Comparison of ENCODE assay signal across 13 cellular contexts in genomic region chr5:150613991-150614650, GRCh38. TPM values are rescaled to one million over a fixed set of nuclear protein-coding genes. Genes with fewer than 3 reads are reported as not detected.
DNase-seq lines count a peak whose midpoint lies in the region; ATAC-seq and TF ChIP-seq lines count a peak whose summit lies in the region.
"Had no signal": no experiment of that assay in that cellular context is flagged by ENCODE, and none has a peak within 500 bp of the region (broad histone marks: within the 10 kb centered on the region; RNA-seq: fewer than 3 reads in every experiment).

No MANE protein-coding gene starts in this region.

- H3K36me3 ChIP-seq in cardiac muscle cell (no peaks in the 10 kb centered on the region), gastrocnemius medialis (no peaks in the 10 kb centered on the region)
- H3K36me3 ChIP-seq: SJSA1 had no signal

- H3K27ac ChIP-seq in VCaP: no peak overlapping the region
- no peak overlapping the region for H3K27ac ChIP-seq in cardiac muscle cell
- peak overlapping the region; percentile 94 to 98 (median 97) for H3K27ac ChIP-seq in gastrocnemius medialis
- H3K27ac ChIP-seq: SJSA1 had no signal

- no peaks in the 10 kb centered on the region for H3K9me3 ChIP-seq in cardiac muscle cell (ENCODE audit: low read depth)
- no peaks in the 10 kb centered on the region for H3K9me3 ChIP-seq in gastrocnemius medialis
- H3K9me3 ChIP-seq: mucosa of descending colon, SJSA1 had no signal

- in situ Hi-C loops in gastrocnemius medialis (cut with MboI; ENCODE audit: low sequenced_read_pairs in 4 of 4): no loop called here

- DNase-seq in cardiac muscle cell (ENCODE audit: low read depth in 1 of 2, low spot score in 1 of 2): no peak
- DNase-seq in gastrocnemius medialis: no peak
- DNase-seq in midbrain (lab: John Stamatoyannopoulos, UW): no peak
- DNase-seq in stimulated activated CD8-positive, alpha-beta memory T cell treated with anti-CD3 and anti-CD28 coated beads, Interleukin-4, amount 100 ng/mL, for 48 hours: no peak
- no peak for DNase-seq in activated CD8-positive, alpha-beta memory T cell treated with anti-CD3 and anti-CD28 coated beads for 24 hours
- no peak for DNase-seq in NCI-H2081 (lab: John Stamatoyannopoulos, UW)
- DNase-seq: CD8-positive, alpha-beta T cell; hippocampal formation had no signal

- TF ChIP-seq CTCF in GM12874 (IDR thresholded peaks at IDR 0.05; ENCODE audit: insufficient read depth, low read depth, low read length) (peak; percentile 17; the same call in 1 of the 2 replicates), VCaP (conservative IDR thresholded peaks at IDR 0.05) (0 out of 2 replicates have a peak, but pooled peaks have one; percentile 24), cardiac muscle cell (IDR thresholded peaks at IDR 0.05; ENCODE audit: low read depth, low read length) (peak; percentile 35), gastrocnemius medialis (IDR thresholded peaks at IDR 0.05 in 4 of 5, conservative IDR thresholded peaks at IDR 0.05 in 1 of 5) (no peak)

- H3K27me3 ChIP-seq in cardiac muscle cell: no peaks in the 10 kb centered on the region
- H3K27me3 ChIP-seq in gastrocnemius medialis: no peaks in the 10 kb centered on the region
- H3K27me3 ChIP-seq: SJSA1 had no signal

- TF ChIP-seq POLR2A in gastrocnemius medialis (IDR thresholded peaks at IDR 0.05): no peak

- H3K4me3 ChIP-seq in cardiac muscle cell (no peak overlapping the region), gastrocnemius medialis (no peak overlapping the region)
- H3K4me3 ChIP-seq: mucosa of descending colon, SJSA1 had no signal

- intact Hi-C loops in gastrocnemius medialis (cut with DNase I; ENCODE audit: low total_unique reads): loop anchor here (5.0 kb wide), 1 partner anchor 43 kb away; no protein-coding TSS in a partner anchor

- H3K4me1 ChIP-seq in cardiac muscle cell (ENCODE audit: low read depth): peaks cover 34% of the 10 kb centered on the region
- H3K4me1 ChIP-seq in gastrocnemius medialis: peaks cover 97% of the 10 kb centered on the region in 2 donors

- ATAC-seq in gastrocnemius medialis: no peak
- ATAC-seq: CD8-positive, alpha-beta T cell had no signal

RNA-seq across cellular contexts. Expression of gene SYNPO, which starts 26.3 kb away (rescaled TPM):
- total RNA-seq in cardiac muscle cell (2.7 and 4.4 TPM in 2 replicates), gastrocnemius medialis (100 to 1,000 TPM; 419 to 569 (median 539) TPM)
- polyA plus RNA-seq in cardiac muscle cell: 0.94 and 1.1 TPM in 2 replicates

RNA-seq across cellular contexts. Expression of gene MYOZ3, which starts 46.9 kb away (rescaled TPM):
- 2.1 and 6.8 TPM in 2 replicates for total RNA-seq in cardiac muscle cell
- 10.7 and 13.8 TPM in 2 replicates for polyA plus RNA-seq in cardiac muscle cell
- 10 to 100 TPM in 3 of 4 donors, 1 to 10 TPM in 1; 4.8 to 12.6 (median 11.3) TPM for total RNA-seq in gastrocnemius medialis
- total RNA-seq: CD8-positive, alpha-beta T cell; NCI-H460 had no signal

Comparison
In these comparisons a context has a peak if more than half of its experiments do, and no peak if none do; other contexts are left out.
1. CTCF ChIP-seq: peak in GM12874 (single experiment), VCaP (single experiment) and cardiac muscle cell (single experiment); none in gastrocnemius medialis (0 of 5).
2. H3K27ac ChIP-seq: peak in gastrocnemius medialis (4 of 4); none in VCaP (single experiment) and cardiac muscle cell (single experiment).
3. RNA of gene SYNPO, which starts 26.3 kb away (total RNA-seq): 419 to 569 TPM in gastrocnemius medialis; 2.7 to 4.4 TPM in cardiac muscle cell; every median in the first group is over 10 times any median in the second.